ENCODE assay signal across 24 cellular contexts in the genomic region with DNA sequence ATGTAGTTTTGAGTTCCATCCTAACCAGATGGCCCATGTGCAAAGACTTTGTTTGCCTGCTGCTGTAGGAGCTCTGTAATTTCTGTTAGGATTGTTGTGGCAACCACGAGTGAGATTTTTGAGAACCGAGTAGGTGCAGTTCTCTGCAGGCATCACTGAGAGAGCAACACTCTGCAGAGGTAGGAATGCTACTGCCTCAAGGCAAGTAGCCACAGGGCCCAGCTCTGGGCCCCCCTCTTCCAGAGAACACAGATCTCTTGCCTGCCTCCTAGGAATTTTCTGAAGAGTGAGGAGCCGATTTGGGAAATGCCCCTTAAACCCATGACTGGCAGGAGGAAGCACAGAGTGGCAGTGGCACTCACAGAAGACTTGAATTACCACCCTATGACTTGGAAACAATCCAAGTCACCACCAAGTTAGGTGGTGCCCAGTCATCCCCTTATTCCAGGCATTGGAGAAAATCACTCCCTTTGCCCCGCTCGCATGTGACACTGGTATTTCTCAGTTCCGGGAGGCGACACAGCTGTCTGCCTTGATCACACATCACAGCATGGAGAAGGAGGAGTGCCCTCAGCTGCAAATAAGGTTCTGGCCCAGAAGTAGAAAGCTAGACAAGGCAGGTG. TPM values are rescaled to one million over a fixed set of nuclear protein-coding genes. Genes with fewer than 3 reads are reported as not detected.
DNase-seq lines count a peak whose midpoint lies in the region; ATAC-seq and TF ChIP-seq lines count a peak whose summit lies in the region.
"Had no signal": no experiment of that assay in that cellular context is flagged by ENCODE, and none has a peak within 500 bp of the region (broad histone marks: within the 10 kb centered on the region; RNA-seq: fewer than 3 reads in every experiment).

No MANE protein-coding gene starts in this region.

- TF ChIP-seq CTCF in dorsolateral prefrontal cortex (IDR thresholded peaks at IDR 0.05 in 54 of 56, conservative IDR thresholded peaks at IDR 0.05 in 2 of 56; ENCODE audit: low read depth in 1 of 56, partially characterized antibody in 56 of 56) (no peak), psoas muscle (IDR thresholded peaks at IDR 0.05) (no peak)

- peaks cover 0 to 2% (median 0%) of the 10 kb centered on the region in 3 donors for H3K36me3 Mint-ChIP-seq in CD8-positive, alpha-beta memory T cell
- H3K36me3 Mint-ChIP-seq: activated naive CD4-positive, alpha-beta T cell treated with anti-CD3 and anti-CD28 coated beads, Interleukin-2, amount 10 ng/mL, durations not matched to agents 7 days and 5 days had no signal

- peaks cover 6% of the 10 kb centered on the region for H3K4me1 ChIP-seq in psoas muscle
- H3K4me1 ChIP-seq in CD8-positive, alpha-beta memory T cell (ENCODE audit: insufficient read depth, low read length), result no peaks in the 10 kb centered on the region

- CTCF ChIA-PET in CD8-positive, alpha-beta memory T cell (lab: Charles Lee), result interaction anchor here (0.6 kb wide), 1 partner anchor 90 kb away, joined by 3 read pairs; no protein-coding TSS in a partner anchor

- H3K36me3 ChIP-seq in psoas muscle (ENCODE audit: insufficient read depth in 1 of 2, low read depth in 1 of 2), result no peaks in the 10 kb centered on the region
- no peaks in the 10 kb centered on the region for H3K36me3 ChIP-seq in CD8-positive, alpha-beta memory T cell (ENCODE audit: insufficient read depth, low read length)
- H3K36me3 ChIP-seq: spleen had no signal

- H3K4me1 Mint-ChIP-seq in CD8-positive, alpha-beta memory T cell, result no peaks in the 10 kb centered on the region
- H3K4me1 Mint-ChIP-seq: activated naive CD4-positive, alpha-beta T cell treated with anti-CD3 and anti-CD28 coated beads, Interleukin-2, amount 10 ng/mL, durations not matched to agents 7 days and 5 days; B cell had no signal

- no peaks in the 10 kb centered on the region for H3K9me3 ChIP-seq in psoas muscle
- H3K9me3 ChIP-seq in CD8-positive, alpha-beta memory T cell (ENCODE audit: low read length), result no peaks in the 10 kb centered on the region
- H3K9me3 ChIP-seq: esophagus muscularis mucosa, spleen had no signal

- H3K4me3 Mint-ChIP-seq in CD8-positive, alpha-beta memory T cell, result no peak overlapping the region
- H3K4me3 Mint-ChIP-seq: activated naive CD4-positive, alpha-beta T cell treated with anti-CD3 and anti-CD28 coated beads, Interleukin-2, amount 10 ng/mL, durations not matched to agents 7 days and 5 days; B cell had no signal

- 28 to 49% (median 37%) methylated on average over 7 of the region's 7 CpGs for WGBS in psoas muscle, 3 donors

- H3K27me3 ChIP-seq in dorsolateral prefrontal cortex, result no peaks in the 10 kb centered on the region
- H3K27me3 ChIP-seq in psoas muscle (ENCODE audit: insufficient read depth in 3 of 3, low read length in 2 of 3), result no peaks in the 10 kb centered on the region
- H3K27me3 ChIP-seq in CD8-positive, alpha-beta memory T cell (ENCODE audit: insufficient read depth, low read length, poor library complexity, severe bottlenecking), result no peaks in the 10 kb centered on the region
- H3K27me3 ChIP-seq: esophagus muscularis mucosa, spleen had no signal

- no peak overlapping the region for H3K27ac Mint-ChIP-seq in CD8-positive, alpha-beta memory T cell
- H3K27ac Mint-ChIP-seq: activated naive CD4-positive, alpha-beta T cell treated with anti-CD3 and anti-CD28 coated beads, Interleukin-2, amount 10 ng/mL, durations not matched to agents 7 days and 5 days; B cell had no signal

- peaks cover 1 to 3% of the 10 kb centered on the region in 2 donors for H3K27me3 Mint-ChIP-seq in CD8-positive, alpha-beta memory T cell
- H3K27me3 Mint-ChIP-seq: B cell had no signal

- H3K4me3 ChIP-seq in dorsolateral prefrontal cortex (no peak overlapping the region), psoas muscle (no peak overlapping the region)
- no peak overlapping the region for H3K4me3 ChIP-seq in CD8-positive, alpha-beta memory T cell (ENCODE audit: low read length)
- H3K4me3 ChIP-seq: esophagus muscularis mucosa, spleen had no signal

- ATAC-seq in psoas muscle (peak; percentile 78 to 89 (median 84)), HG02678 (IDR thresholded peaks at IDR 0.05; ENCODE audit: unreplicated experiment) (no peak)
- ATAC-seq: stimulated activated naive CD8-positive, alpha-beta T cell treated with anti-CD3 and anti-CD28 coated beads, Interleukin-15, Interleukin-2, amounts not matched to agents 100 U/mL and 50 U/mL, for 24 hours had no signal

- DNase-seq in EL, result peak; percentile 36
- DNase-seq in LHCN-M2 (ENCODE audit: low read depth), result peak; percentile 43
- DNase-seq in dorsolateral prefrontal cortex, result no peak
- peak in 1 of 2 donors; percentile 62 for DNase-seq in psoas muscle
- DNase-seq in CD8-positive, alpha-beta memory T cell, result no peak
- no peak for DNase-seq in stimulated activated CD4-positive, alpha-beta T cell treated with anti-CD3 and anti-CD28 coated beads, Interleukin-4, amount 100 ng/mL, for 1 hour
- DNase-seq in HuH-7 (ENCODE audit: low spot score), result no peak
- DNase-seq: activated CD4-positive, alpha-beta T cell treated with anti-CD3 and anti-CD28 coated beads for 1 hour; activated naive CD4-positive, alpha-beta T cell treated with anti-CD3 and anti-CD28 coated beads, Interleukin-2, amount 10 ng/mL, durations not matched to agents 7 days and 5 days; activated T-cell treated with anti-CD3 and anti-CD28 coated beads, Interleukin-2, amount 50 U/mL, for 48 hours; aorta; COR-L47; kidney glomerular epithelial cell; mammary epithelial cell; NCI-H1436 treated with DMSO at 0.1 percent for 48 hours; nucleus accumbens; retina; spleen; stimulated activated CD4-positive, alpha-beta T cell treated with anti-CD3 and anti-CD28 coated beads, Interleukin-4, amount 100 ng/mL, for 4 hours; stimulated activated naive CD8-positive, alpha-beta T cell treated with anti-CD3 and anti-CD28 coated beads, Interleukin-15, Interleukin-2, amounts not matched to agents 100 U/mL and 50 U/mL, for 24 hours had no signal

- H3K27ac ChIP-seq in dorsolateral prefrontal cortex, result peak overlapping the region in 31 of 59 donors; percentile 3 to 73 (median 36)
- H3K27ac ChIP-seq in psoas muscle, result peak overlapping the region; percentile 68
- no peak overlapping the region for H3K27ac ChIP-seq in CD8-positive, alpha-beta memory T cell (ENCODE audit: low read depth, low read length)
- H3K27ac ChIP-seq: esophagus muscularis mucosa, HL-60, spleen had no signal

- POLR2A ChIA-PET in CD8-positive, alpha-beta memory T cell (lab: Charles Lee), result no interaction called here

- intact Hi-C loops in dorsolateral prefrontal cortex (cut with DNase I) (loop anchor here in 1 of 2 donors (10.0 kb wide), 2 partner anchors 50 to 400 kb away; no protein-coding TSS in a partner anchor), psoas muscle (cut with DNase I) (loop anchor here in 1 of 2 donors (5.0 to 10.0 kb wide), 2 partner anchors 60 to 127 kb away; no protein-coding TSS in a partner anchor)

- H3K9me3 Mint-ChIP-seq in CD8-positive, alpha-beta memory T cell, result no peaks in the 10 kb centered on the region
- H3K9me3 Mint-ChIP-seq: activated naive CD4-positive, alpha-beta T cell treated with anti-CD3 and anti-CD28 coated beads, Interleukin-2, amount 10 ng/mL, durations not matched to agents 7 days and 5 days had no signal

RNA-seq across cellular contexts. Expression of a gene that starts 52.5 kb away (rescaled TPM):
- total RNA-seq in LHCN-M2 (2014; rRNA removed), result 10.5 and 13.9 TPM in 2 replicates
- polyA plus RNA-seq in LHCN-M2 (2012), result 9.7 TPM
- total RNA-seq in dorsolateral prefrontal cortex, result 10 to 100 TPM; 20.2 to 51.7 (median 29.5) TPM
- 10 to 100 TPM; 15.8 to 18.7 (median 16.3) TPM for total RNA-seq in psoas muscle
- polyA plus RNA-seq in psoas muscle, result 10 to 100 TPM; 13.2 to 20.3 (median 19.0) TPM
- 1 to 10 TPM; 6.2 to 7.7 TPM for total RNA-seq in CD8-positive, alpha-beta memory T cell
- 4.5 TPM for polyA plus RNA-seq in CD8-positive, alpha-beta memory T cell

Comparison
In these comparisons a context has a peak if more than half of its experiments do, and no peak if none do; other contexts are left out.
1. DNase-seq: peak in EL (single experiment) and LHCN-M2 (single experiment); none in dorsolateral prefrontal cortex (0 of 10), CD8-positive, alpha-beta memory T cell (0 of 5), stimulated activated CD4-positive, alpha-beta T cell treated with anti-CD3 and anti-CD28 coated beads, Interleukin-4, amount 100 ng/mL, for 1 hour (single experiment) and HuH-7 (single experiment).